Comparison of ENCODE assay signal across 1 cellular context in the genomic region with DNA sequence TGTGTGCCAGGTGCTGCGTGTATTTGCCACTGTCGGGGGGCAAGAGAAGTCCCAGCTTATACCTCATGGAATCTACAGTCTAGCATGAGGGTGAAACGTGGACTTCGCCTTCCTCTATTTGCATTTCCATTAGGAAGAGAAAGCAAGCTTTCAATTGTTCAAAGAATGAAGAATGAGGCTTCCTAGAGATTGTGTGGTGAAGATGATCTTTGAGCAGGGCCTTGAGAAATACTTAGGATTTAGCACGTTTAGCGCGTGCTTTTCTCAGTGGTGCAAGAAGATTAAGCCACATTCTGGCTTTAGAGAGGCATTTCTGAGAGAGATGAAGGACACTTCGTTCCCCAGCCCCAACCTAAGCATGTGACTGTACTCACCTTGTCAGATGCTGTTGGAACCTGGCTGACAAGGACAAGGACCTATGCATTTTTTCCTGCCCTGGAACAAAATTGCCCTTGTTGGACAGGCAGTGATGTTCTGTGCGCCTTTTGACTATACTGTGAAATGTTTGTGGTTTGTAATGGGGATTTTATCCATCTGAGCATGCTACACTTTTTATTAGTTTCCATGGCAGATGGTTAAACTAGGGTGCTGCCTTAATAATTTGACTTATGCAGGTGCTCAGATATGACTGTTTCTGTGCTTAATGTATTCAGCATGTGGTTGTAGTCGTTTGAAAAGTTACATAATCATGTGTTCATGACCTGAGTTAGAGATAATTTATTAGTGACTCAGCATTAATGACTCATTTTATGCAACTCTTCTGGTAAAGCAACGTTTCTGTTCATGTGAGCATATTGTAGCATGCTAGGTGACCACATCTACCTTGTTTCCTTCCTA.
TF ChIP-seq lines count a peak whose summit lies in the region.

No MANE protein-coding gene starts in this region.

TF ChIP-seq in HepG2, 621 proteins besides CTCF, POLR2A, EP300 and RAD21 (continued from another document and continues in another):
- TF ChIP-seq, protein P1, sequence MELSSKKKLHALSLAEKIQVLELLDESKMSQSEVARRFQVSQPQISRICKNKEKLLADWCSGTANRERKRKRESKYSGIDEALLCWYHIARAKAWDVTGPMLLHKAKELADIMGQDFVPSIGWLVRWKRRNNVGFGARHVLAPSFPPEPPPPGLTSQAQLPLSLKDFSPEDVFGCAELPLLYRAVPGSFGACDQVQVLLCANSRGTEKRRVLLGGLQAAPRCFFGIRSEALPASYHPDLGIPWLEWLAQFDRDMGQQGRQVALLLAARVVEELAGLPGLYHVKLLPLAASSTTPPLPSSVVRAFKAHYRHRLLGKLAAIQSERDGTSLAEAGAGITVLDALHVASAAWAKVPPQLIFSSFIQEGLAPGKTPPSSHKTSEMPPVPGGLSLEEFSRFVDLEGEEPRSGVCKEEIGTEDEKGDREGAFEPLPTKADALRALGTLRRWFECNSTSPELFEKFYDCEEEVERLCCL (CRISPR knock-in tag; IDR thresholded peaks at IDR 0.05; ENCODE audit: borderline replicate concordance) = no peak
- TF ChIP-seq, protein P2, sequence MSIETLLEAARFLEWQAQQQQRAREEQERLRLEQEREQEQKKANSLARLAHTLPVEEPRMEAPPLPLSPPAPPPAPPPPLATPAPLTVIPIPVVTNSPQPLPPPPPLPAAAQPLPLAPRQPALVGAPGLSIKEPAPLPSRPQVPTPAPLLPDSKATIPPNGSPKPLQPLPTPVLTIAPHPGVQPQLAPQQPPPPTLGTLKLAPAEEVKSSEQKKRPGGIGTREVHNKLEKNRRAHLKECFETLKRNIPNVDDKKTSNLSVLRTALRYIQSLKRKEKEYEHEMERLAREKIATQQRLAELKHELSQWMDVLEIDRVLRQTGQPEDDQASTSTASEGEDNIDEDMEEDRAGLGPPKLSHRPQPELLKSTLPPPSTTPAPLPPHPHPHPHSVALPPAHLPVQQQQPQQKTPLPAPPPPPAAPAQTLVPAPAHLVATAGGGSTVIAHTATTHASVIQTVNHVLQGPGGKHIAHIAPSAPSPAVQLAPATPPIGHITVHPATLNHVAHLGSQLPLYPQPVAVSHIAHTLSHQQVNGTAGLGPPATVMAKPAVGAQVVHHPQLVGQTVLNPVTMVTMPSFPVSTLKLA (IDR thresholded peaks at IDR 0.05) = peak; percentile 64
- TF ChIP-seq, protein P3, sequence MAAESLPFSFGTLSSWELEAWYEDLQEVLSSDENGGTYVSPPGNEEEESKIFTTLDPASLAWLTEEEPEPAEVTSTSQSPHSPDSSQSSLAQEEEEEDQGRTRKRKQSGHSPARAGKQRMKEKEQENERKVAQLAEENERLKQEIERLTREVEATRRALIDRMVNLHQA (CRISPR knock-in tag; IDR thresholded peaks at IDR 0.05) = no peak
- TF ChIP-seq CEBPB (IDR thresholded peaks at IDR 0.05; ENCODE audit: borderline replicate concordance, low read depth, low read length) (peak; percentile 92), HES4 (CRISPR knock-in tag; IDR thresholded peaks at IDR 0.05; ENCODE audit: borderline replicate concordance) (no peak), HCFC1 (IDR thresholded peaks at IDR 0.05; ENCODE audit: low read depth, low read length) (no peak), ZFP37 (CRISPR knock-in tag; IDR thresholded peaks at IDR 0.05; ENCODE audit: borderline replicate concordance) (0 out of 2 replicates have a peak, but pooled peaks have one; percentile 72), POGZ (CRISPR knock-in tag; IDR thresholded peaks at IDR 0.05) (peak; percentile 83; the same call in 1 of the 2 replicates), ZNF713 (CRISPR knock-in tag; IDR thresholded peaks at IDR 0.05) (no peak), ARNTL (CRISPR knock-in tag; IDR thresholded peaks at IDR 0.05) (peak; percentile 94; the same call in 1 of the 2 replicates), CC2D1A (CRISPR knock-in tag; IDR thresholded peaks at IDR 0.05) (peak; percentile 93; the same call in 1 of the 2 replicates), ZNF143 (CRISPR knock-in tag; IDR thresholded peaks at IDR 0.05) (no peak), MYC (CRISPR knock-in tag; IDR thresholded peaks at IDR 0.05; ENCODE audit: borderline replicate concordance) (peak; percentile 67), ZNF160 (CRISPR knock-in tag; IDR thresholded peaks at IDR 0.05) (no peak), DNMT1 (CRISPR knock-in tag; IDR thresholded peaks at IDR 0.05) (no peak), E2F5 (CRISPR knock-in tag; conservative IDR thresholded peaks at IDR 0.05) (no peak), ZSCAN20 (CRISPR knock-in tag; IDR thresholded peaks at IDR 0.05; ENCODE audit: borderline replicate concordance) (0 out of 2 replicates have a peak, but pooled peaks have one; percentile 69), PHF21A (CRISPR knock-in tag; IDR thresholded peaks at IDR 0.05) (peak; percentile 92), ZNF317 (CRISPR knock-in tag; IDR thresholded peaks at IDR 0.05) (peak; percentile 72; the same call in 1 of the 2 replicates), ZNF124 (CRISPR knock-in tag; IDR thresholded peaks at IDR 0.05) (peak; percentile 38; the same call in 1 of the 2 replicates), CHCHD3 (CRISPR knock-in tag; IDR thresholded peaks at IDR 0.05) (no peak), ZNF792 (CRISPR knock-in tag; IDR thresholded peaks at IDR 0.05) (peak; percentile 66; the same call in 1 of the 2 replicates), ZBTB33 (CRISPR knock-in tag; IDR thresholded peaks at IDR 0.05) (peak; percentile 10; the same call in 1 of the 2 replicates), ZBTB20 (CRISPR knock-in tag; IDR thresholded peaks at IDR 0.05; ENCODE audit: borderline replicate concordance, low read depth) (peak; percentile 96), HOXA3 (CRISPR knock-in tag; IDR thresholded peaks at IDR 0.05) (peak; percentile 90), ZNF260 (CRISPR knock-in tag; IDR thresholded peaks at IDR 0.05; ENCODE audit: borderline replicate concordance, low read depth) (no peak), TEAD2 (CRISPR knock-in tag; IDR thresholded peaks at IDR 0.05) (no peak), PBX3 (CRISPR knock-in tag; IDR thresholded peaks at IDR 0.05; ENCODE audit: borderline replicate concordance) (no peak), PPARG (CRISPR knock-in tag; conservative IDR thresholded peaks at IDR 0.05) (peak; percentile 66), ZNF558 (CRISPR knock-in tag; IDR thresholded peaks at IDR 0.05; ENCODE audit: borderline replicate concordance) (no peak; the same call in 1 of the 2 replicates), ZBTB1 (CRISPR knock-in tag; IDR thresholded peaks at IDR 0.05; ENCODE audit: borderline replicate concordance) (no peak), ZNF331 (CRISPR knock-in tag; IDR thresholded peaks at IDR 0.05) (peak; percentile 90), KDM6A (CRISPR knock-in tag; IDR thresholded peaks at IDR 0.05; ENCODE audit: low read depth) (peak; percentile 85), TBX3 (IDR thresholded peaks at IDR 0.05; ENCODE audit: borderline replicate concordance) (peak; percentile 77; the same call in 1 of the 2 replicates), RFXANK (CRISPR knock-in tag; IDR thresholded peaks at IDR 0.05) (peak; percentile 69; the same call in 1 of the 2 replicates), SP140L (CRISPR knock-in tag; IDR thresholded peaks at IDR 0.05; ENCODE audit: borderline replicate concordance) (peak; percentile 24; the same call in 1 of the 2 replicates), KDM1A (CRISPR knock-in tag; IDR thresholded peaks at IDR 0.05) (peak; percentile 49; the same call in 1 of the 2 replicates)
- TF ChIP-seq, protein P4, sequence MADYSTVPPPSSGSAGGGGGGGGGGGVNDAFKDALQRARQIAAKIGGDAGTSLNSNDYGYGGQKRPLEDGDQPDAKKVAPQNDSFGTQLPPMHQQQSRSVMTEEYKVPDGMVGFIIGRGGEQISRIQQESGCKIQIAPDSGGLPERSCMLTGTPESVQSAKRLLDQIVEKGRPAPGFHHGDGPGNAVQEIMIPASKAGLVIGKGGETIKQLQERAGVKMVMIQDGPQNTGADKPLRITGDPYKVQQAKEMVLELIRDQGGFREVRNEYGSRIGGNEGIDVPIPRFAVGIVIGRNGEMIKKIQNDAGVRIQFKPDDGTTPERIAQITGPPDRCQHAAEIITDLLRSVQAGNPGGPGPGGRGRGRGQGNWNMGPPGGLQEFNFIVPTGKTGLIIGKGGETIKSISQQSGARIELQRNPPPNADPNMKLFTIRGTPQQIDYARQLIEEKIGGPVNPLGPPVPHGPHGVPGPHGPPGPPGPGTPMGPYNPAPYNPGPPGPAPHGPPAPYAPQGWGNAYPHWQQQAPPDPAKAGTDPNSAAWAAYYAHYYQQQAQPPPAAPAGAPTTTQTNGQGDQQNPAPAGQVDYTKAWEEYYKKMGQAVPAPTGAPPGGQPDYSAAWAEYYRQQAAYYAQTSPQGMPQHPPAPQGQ (CRISPR knock-in tag; IDR thresholded peaks at IDR 0.05; ENCODE audit: borderline replicate concordance) = no peak
- TF ChIP-seq, protein P5, sequence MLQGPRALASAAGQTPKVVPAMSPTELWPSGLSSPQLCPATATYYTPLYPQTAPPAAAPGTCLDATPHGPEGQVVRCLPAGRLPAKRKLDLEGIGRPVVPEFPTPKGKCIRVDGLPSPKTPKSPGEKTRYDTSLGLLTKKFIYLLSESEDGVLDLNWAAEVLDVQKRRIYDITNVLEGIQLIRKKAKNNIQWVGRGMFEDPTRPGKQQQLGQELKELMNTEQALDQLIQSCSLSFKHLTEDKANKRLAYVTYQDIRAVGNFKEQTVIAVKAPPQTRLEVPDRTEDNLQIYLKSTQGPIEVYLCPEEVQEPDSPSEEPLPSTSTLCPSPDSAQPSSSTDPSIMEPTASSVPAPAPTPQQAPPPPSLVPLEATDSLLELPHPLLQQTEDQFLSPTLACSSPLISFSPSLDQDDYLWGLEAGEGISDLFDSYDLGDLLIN (CRISPR knock-in tag; IDR thresholded peaks at IDR 0.05; ENCODE audit: borderline replicate concordance) = no peak
- TF ChIP-seq, protein P6, sequence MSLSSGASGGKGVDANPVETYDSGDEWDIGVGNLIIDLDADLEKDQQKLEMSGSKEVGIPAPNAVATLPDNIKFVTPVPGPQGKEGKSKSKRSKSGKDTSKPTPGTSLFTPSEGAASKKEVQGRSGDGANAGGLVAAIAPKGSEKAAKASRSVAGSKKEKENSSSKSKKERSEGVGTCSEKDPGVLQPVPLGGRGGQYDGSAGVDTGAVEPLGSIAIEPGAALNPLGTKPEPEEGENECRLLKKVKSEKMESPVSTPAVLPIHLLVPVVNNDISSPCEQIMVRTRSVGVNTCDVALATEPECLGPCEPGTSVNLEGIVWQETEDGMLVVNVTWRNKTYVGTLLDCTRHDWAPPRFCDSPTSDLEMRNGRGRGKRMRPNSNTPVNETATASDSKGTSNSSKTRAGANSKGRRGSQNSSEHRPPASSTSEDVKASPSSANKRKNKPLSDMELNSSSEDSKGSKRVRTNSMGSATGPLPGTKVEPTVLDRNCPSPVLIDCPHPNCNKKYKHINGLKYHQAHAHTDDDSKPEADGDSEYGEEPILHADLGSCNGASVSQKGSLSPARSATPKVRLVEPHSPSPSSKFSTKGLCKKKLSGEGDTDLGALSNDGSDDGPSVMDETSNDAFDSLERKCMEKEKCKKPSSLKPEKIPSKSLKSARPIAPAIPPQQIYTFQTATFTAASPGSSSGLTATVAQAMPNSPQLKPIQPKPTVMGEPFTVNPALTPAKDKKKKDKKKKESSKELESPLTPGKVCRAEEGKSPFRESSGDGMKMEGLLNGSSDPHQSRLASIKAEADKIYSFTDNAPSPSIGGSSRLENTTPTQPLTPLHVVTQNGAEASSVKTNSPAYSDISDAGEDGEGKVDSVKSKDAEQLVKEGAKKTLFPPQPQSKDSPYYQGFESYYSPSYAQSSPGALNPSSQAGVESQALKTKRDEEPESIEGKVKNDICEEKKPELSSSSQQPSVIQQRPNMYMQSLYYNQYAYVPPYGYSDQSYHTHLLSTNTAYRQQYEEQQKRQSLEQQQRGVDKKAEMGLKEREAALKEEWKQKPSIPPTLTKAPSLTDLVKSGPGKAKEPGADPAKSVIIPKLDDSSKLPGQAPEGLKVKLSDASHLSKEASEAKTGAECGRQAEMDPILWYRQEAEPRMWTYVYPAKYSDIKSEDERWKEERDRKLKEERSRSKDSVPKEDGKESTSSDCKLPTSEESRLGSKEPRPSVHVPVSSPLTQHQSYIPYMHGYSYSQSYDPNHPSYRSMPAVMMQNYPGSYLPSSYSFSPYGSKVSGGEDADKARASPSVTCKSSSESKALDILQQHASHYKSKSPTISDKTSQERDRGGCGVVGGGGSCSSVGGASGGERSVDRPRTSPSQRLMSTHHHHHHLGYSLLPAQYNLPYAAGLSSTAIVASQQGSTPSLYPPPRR (CRISPR knock-in tag; IDR thresholded peaks at IDR 0.05; ENCODE audit: borderline replicate concordance) = peak; percentile 90
